In genomic region chr15:41789237-41789636, GRCh38 we compare ENCODE assay signal across 16 cellular contexts. TPM values are rescaled to one million over a fixed set of nuclear protein-coding genes. Genes with fewer than 3 reads are reported as not detected.
A peak's percentile ranks its signal among the peaks of the same experiment; 100 is the strongest.
DNase-seq lines count a peak whose midpoint lies in the region; ATAC-seq and TF ChIP-seq lines count a peak whose summit lies in the region.
"Had no signal": no experiment of that assay in that cellular context is flagged by ENCODE, and none has a peak within 500 bp of the region (broad histone marks: within the 10 kb centered on the region; RNA-seq: fewer than 3 reads in every experiment).

No MANE protein-coding gene starts in this region.

- peak overlapping the region in 10 of 11 experiments; percentile 2 to 77 (median 68); a peak in 16 of 22 replicates for H3K27ac ChIP-seq in BLaER1 treated with 17β-estradiol and CSF1 and Interleukin-3, amounts not matched to agents 10 nM and 100 nM
- H3K27ac ChIP-seq in SK-N-MC (peak overlapping the region; percentile 55; the same call in 1 of the 2 replicates), epithelial cell of prostate (peak overlapping the region; percentile 80)
- H3K27ac ChIP-seq: right lobe of liver, RWPE1 had no signal

- H3K4me3 ChIP-seq in BLaER1 treated with 17β-estradiol and CSF1 and Interleukin-3, amounts not matched to agents 10 nM and 100 nM = no peak overlapping the region; a peak in 1 of 20 replicates
- no peak overlapping the region for H3K4me3 ChIP-seq in SK-N-MC
- H3K4me3 ChIP-seq: right lobe of liver had no signal

- TF ChIP-seq CTCF in omental fat pad (IDR thresholded peaks at IDR 0.05) = no peak

- H3K36me3 ChIP-seq in BLaER1 treated with 17β-estradiol and CSF1 and Interleukin-3, amounts not matched to agents 10 nM and 100 nM = no peaks in the 10 kb centered on the region
- no peaks in the 10 kb centered on the region for H3K36me3 ChIP-seq in SK-N-MC (ENCODE audit: insufficient read depth, low read length)
- H3K36me3 ChIP-seq: right lobe of liver had no signal

- no peaks in the 10 kb centered on the region; a peak in 1 of 22 replicates for H4K20me1 ChIP-seq in BLaER1 treated with 17β-estradiol and CSF1 and Interleukin-3, amounts not matched to agents 10 nM and 100 nM

- H3K27me3 ChIP-seq in BLaER1 treated with 17β-estradiol and CSF1 and Interleukin-3, amounts not matched to agents 10 nM and 100 nM = no peaks in the 10 kb centered on the region
- H3K27me3 ChIP-seq: right lobe of liver had no signal

- peak overlapping the region in 6 of 11 experiments; percentile 3 to 43 (median 19); a peak in 7 of 22 replicates for H3K9ac ChIP-seq in BLaER1 treated with 17β-estradiol and CSF1 and Interleukin-3, amounts not matched to agents 10 nM and 100 nM
- no peak overlapping the region for H3K9ac ChIP-seq in SK-N-MC (ENCODE audit: insufficient read length)

- ATAC-seq in omental fat pad (ENCODE audit: low FRiP score) = peak; percentile 60
- no peak for ATAC-seq in HG02763 (IDR thresholded peaks at IDR 0.05; ENCODE audit: unreplicated experiment)
- ATAC-seq: right lobe of liver had no signal

- H3K4me2 ChIP-seq in BLaER1 treated with 17β-estradiol and CSF1 and Interleukin-3, amounts not matched to agents 10 nM and 100 nM = peak overlapping the region; percentile 71 to 96 (median 83)

- no peak for DNase-seq in SK-N-MC (ENCODE audit: low read depth, low spot score)
- no peak for DNase-seq in epithelial cell of prostate (ENCODE audit: low read depth, low spot score)
- DNase-seq in omental fat pad (ENCODE audit: low spot score) = no peak
- DNase-seq in COR-L47 (lab: John Stamatoyannopoulos, UW) = no peak
- no peak for DNase-seq in hippocampal formation (lab: John Stamatoyannopoulos, UW)
- no peak for DNase-seq in activated CD4-positive, alpha-beta T cell treated with anti-CD3 and anti-CD28 coated beads for 4 hours
- DNase-seq: activated CD4-positive, alpha-beta memory T cell treated with anti-CD3 and anti-CD28 coated beads, Interleukin-2, amount 10 ng/mL, durations not matched to agents 7 days and 5 days; NCI-H1694 treated with DMSO at 0.1 percent for 48 hours; NCI-H524; right lobe of liver; stimulated activated CD4-positive, alpha-beta T cell treated with anti-CD3 and anti-CD28 coated beads, Interleukin-4, amount 100 ng/mL, for 4 hours; stimulated activated naive CD4-positive, alpha-beta T cell; T-helper 9 cell had no signal

- no peaks in the 10 kb centered on the region for H3K9me3 ChIP-seq in BLaER1 treated with 17β-estradiol and CSF1 and Interleukin-3, amounts not matched to agents 10 nM and 100 nM (replicated peaks in 1 of 11)
- H3K9me3 ChIP-seq in SK-N-MC (ENCODE audit: low read depth, low read length) = no peaks in the 10 kb centered on the region
- H3K9me3 ChIP-seq: right lobe of liver had no signal

- H3K4me1 ChIP-seq in BLaER1 treated with 17β-estradiol and CSF1 and Interleukin-3, amounts not matched to agents 10 nM and 100 nM = peaks cover 50 to 92% (median 75%) of the 10 kb centered on the region in 10 experiments

RNA-seq across cellular contexts. Expression of gene MAPKBP1, which starts 15.0 kb away (rescaled TPM):
- total RNA-seq in omental fat pad = 10 to 100 TPM; 13.4 to 24.1 (median 14.4) TPM

RNA-seq across cellular contexts. Expression of gene JMJD7, which starts 38.7 kb away (rescaled TPM):
- 10 to 100 TPM in 1 of 4 donors, 1 to 10 TPM in 3; 3.8 to 11.5 (median 8.5) TPM for total RNA-seq in omental fat pad

RNA-seq across cellular contexts. Expression of gene PLA2G4B, which starts 49.4 kb away (rescaled TPM):
- total RNA-seq in omental fat pad = 10 to 100 TPM in 1 of 4 donors, 1 to 10 TPM in 3; 1.1 to 13.6 (median 2.3) TPM
